In the genomic region with DNA sequence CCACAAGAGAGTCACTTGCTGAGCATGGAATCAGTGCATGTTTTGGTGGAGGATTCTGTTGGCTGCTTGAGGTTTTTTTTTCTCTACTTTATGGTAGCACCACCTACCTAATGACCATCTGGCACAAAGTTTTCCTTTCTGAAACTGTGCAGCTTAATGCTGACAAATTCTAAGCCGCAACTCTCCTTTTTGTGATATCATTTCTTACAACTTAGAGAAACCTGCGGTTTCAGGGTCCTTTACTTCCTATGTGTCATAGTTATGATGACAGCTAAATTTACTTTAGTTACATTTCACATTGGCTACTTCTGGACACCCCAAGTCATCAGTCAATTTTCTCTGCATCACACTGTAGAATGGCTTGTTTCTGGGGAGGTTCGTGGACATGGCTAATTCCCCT, we compare ENCODE assay signal across 10 cellular contexts.
DNase-seq lines count a peak whose midpoint lies in the region; ATAC-seq lines count a peak whose summit lies in the region.
"Had no signal": no experiment of that assay in that cellular context is flagged by ENCODE, and none has a peak within 500 bp of the region (broad histone marks: within the 10 kb centered on the region; RNA-seq: fewer than 3 reads in every experiment).

No MANE protein-coding gene starts in this region.

- DNase-seq in DMS79 treated with DMSO at 0.1 percent for 48 hours (lab: John Stamatoyannopoulos, UW) (peak; percentile 85), NCI-H1436 (lab: John Stamatoyannopoulos, UW) (no peak), SKM-1 (lab: John Stamatoyannopoulos, UW; ENCODE audit: unreplicated experiment) (no peak), NCI-H69 (lab: John Stamatoyannopoulos, UW) (no peak), LoVo (ENCODE audit: low spot score) (no peak)
- DNase-seq: colonic mucosa, spleen had no signal

- peak overlapping the region; percentile 57 for H3K27ac ChIP-seq in angular gyrus (ENCODE audit: low read depth, low read length)
- H3K27ac ChIP-seq: colonic mucosa, spleen had no signal

- peak; percentile 65 for ATAC-seq in GM19463 (IDR thresholded peaks at IDR 0.05; ENCODE audit: unreplicated experiment)
- ATAC-seq in HG03108 (IDR thresholded peaks at IDR 0.05; ENCODE audit: unreplicated experiment): peak; percentile 82
